ENCODE assay signal across 8 cellular contexts in genomic region chr16:27324851-27325301, GRCh38. TPM values are rescaled to one million over a fixed set of nuclear protein-coding genes. Genes with fewer than 3 reads are reported as not detected.
A peak's percentile ranks its signal among the peaks of the same experiment; 100 is the strongest.
DNase-seq lines count a peak whose midpoint lies in the region; ATAC-seq and TF ChIP-seq lines count a peak whose summit lies in the region.

No MANE protein-coding gene starts in this region.

- H3K36me3 ChIP-seq in DND-41 (ENCODE audit: insufficient read depth, low read length) = no peaks in the 10 kb centered on the region
- H3K36me3 ChIP-seq in hepatocyte (replicated peaks; ENCODE audit: insufficient read depth, low read depth) = no peaks in the 10 kb centered on the region
- no peaks in the 10 kb centered on the region for H3K36me3 ChIP-seq in psoas muscle (ENCODE audit: insufficient read depth in 1 of 2, low read depth in 1 of 2)

- DNase-seq in DND-41 (no peak), T-cell (peak in 1 of 34 experiments; percentile 1), hepatocyte (ENCODE audit: low spot score) (no peak), psoas muscle (peak; percentile 29 to 57), dermis blood vessel endothelial cell (no peak), progenitor cell of endocrine pancreas (ENCODE audit: low spot score, unreplicated experiment) (no peak), globus pallidus (ENCODE audit: low spot score) (no peak)

- H3K9me2 ChIP-seq in hepatocyte (replicated peaks; ENCODE audit: insufficient read depth) = no peaks in the 10 kb centered on the region

- no peak for ATAC-seq in DND-41 (ENCODE audit: insufficient read depth, low read depth)
- no peak for ATAC-seq in T-cell (replicated peaks in 1 of 4)
- peak in 1 of 4 donors; percentile 28 for ATAC-seq in psoas muscle
- ATAC-seq in HG02981 (IDR thresholded peaks at IDR 0.05; ENCODE audit: unreplicated experiment) = no peak

- H3K4me2 ChIP-seq in DND-41 (ENCODE audit: insufficient read depth, low read length) (no peak overlapping the region), hepatocyte (no peak overlapping the region)

- H2AFZ ChIP-seq in DND-41 (ENCODE audit: low read depth, low read length) (no peak overlapping the region), hepatocyte (no peak overlapping the region)

- intact Hi-C loops in psoas muscle (cut with DNase I) = no loop called here

- H3K27me3 Mint-ChIP-seq in T-cell (no peaks in the 10 kb centered on the region), progenitor cell of endocrine pancreas (no peaks in the 10 kb centered on the region)

- H3K27me3 ChIP-seq in DND-41 (ENCODE audit: insufficient read depth, low read length, poor library complexity) (no peaks in the 10 kb centered on the region), hepatocyte (no peaks in the 10 kb centered on the region), psoas muscle (ENCODE audit: insufficient read depth in 3 of 3, low read length in 2 of 3) (peaks cover 0 to 5% (median 0%) of the 10 kb centered on the region in 3 donors)

- WGBS in hepatocyte (ENCODE audit: low lambda C conversion rate, missing lambda C conversion rate) = 85% methylated on average over 12 of the region's 12 CpGs
- 37 to 53% (median 48%) methylated on average over 12 of the region's 12 CpGs for WGBS in psoas muscle, 3 donors

- peaks cover 84 to 95% (median 88%) of the 10 kb centered on the region in 3 donors for H3K4me1 Mint-ChIP-seq in T-cell
- H3K4me1 Mint-ChIP-seq in progenitor cell of endocrine pancreas (ENCODE audit: low read depth) = peaks cover 11% of the 10 kb centered on the region

- H3K9me3 Mint-ChIP-seq in T-cell = no peaks in the 10 kb centered on the region
- peaks cover 4% of the 10 kb centered on the region for H3K9me3 Mint-ChIP-seq in progenitor cell of endocrine pancreas (ENCODE audit: low read depth)

- H3K27ac Mint-ChIP-seq in T-cell = peak overlapping the region; percentile 82 to 89
- no peak overlapping the region for H3K27ac Mint-ChIP-seq in progenitor cell of endocrine pancreas

- H3K4me1 ChIP-seq in DND-41 (ENCODE audit: insufficient read depth, low read length) (peaks cover 30% of the 10 kb centered on the region), hepatocyte (ENCODE audit: insufficient read depth) (peaks cover 41% of the 10 kb centered on the region), psoas muscle (peaks cover 4% of the 10 kb centered on the region)

- H3K9ac ChIP-seq in DND-41 (ENCODE audit: low read depth, low read length) = no peak overlapping the region

- TF ChIP-seq CTCF in DND-41 (IDR thresholded peaks at IDR 0.05; ENCODE audit: borderline replicate concordance, extremely low read depth, low read length, poor library complexity, severe bottlenecking) (no peak), hepatocyte (IDR thresholded peaks at IDR 0.05; ENCODE audit: poor library complexity) (no peak), psoas muscle (IDR thresholded peaks at IDR 0.05) (no peak), progenitor cell of endocrine pancreas (IDR thresholded peaks at IDR 0.05; ENCODE audit: unreplicated experiment) (no peak)

- POLR2A ChIA-PET in T-cell (lab: Charles Lee) = interaction anchor here in 1 of 2 donors (0.6 kb wide), 1 partner anchor 10 kb away, joined by 3 read pairs; no protein-coding TSS in a partner anchor

- H3K4me3 ChIP-seq in DND-41 (ENCODE audit: low read depth in 1 of 2, low read length in 2 of 2) = no peak overlapping the region
- no peak overlapping the region for H3K4me3 ChIP-seq in hepatocyte
- H3K4me3 ChIP-seq in psoas muscle = no peak overlapping the region

- H3K36me3 Mint-ChIP-seq in T-cell = peaks cover 30% of the 10 kb centered on the region
- no peaks in the 10 kb centered on the region for H3K36me3 Mint-ChIP-seq in progenitor cell of endocrine pancreas (ENCODE audit: insufficient read depth)

- CTCF ChIA-PET in T-cell (lab: Charles Lee) = no interaction called here

- H4K20me1 ChIP-seq in DND-41 (ENCODE audit: insufficient read depth, low read length) (0 out of 2 replicates have a peak, but pooled peaks cover 9% of the 10 kb centered on the region), hepatocyte (ENCODE audit: insufficient read depth, poor library complexity, severe bottlenecking) (no peaks in the 10 kb centered on the region)

- H3K79me2 ChIP-seq in DND-41 (ENCODE audit: insufficient read depth, low read length) (peaks cover 77% of the 10 kb centered on the region), hepatocyte (peaks cover 68% of the 10 kb centered on the region)

- H3K4me3 Mint-ChIP-seq in T-cell (peak overlapping the region in 1 of 3 donors; percentile 40), progenitor cell of endocrine pancreas (ENCODE audit: low read depth) (no peak overlapping the region)

- H3K9me3 ChIP-seq in DND-41 (ENCODE audit: insufficient read depth, low read length, severe bottlenecking) = no peaks in the 10 kb centered on the region
- H3K9me3 ChIP-seq in hepatocyte (ENCODE audit: low read depth) = no peaks in the 10 kb centered on the region
- H3K9me3 ChIP-seq in psoas muscle = no peaks in the 10 kb centered on the region

- H3K27ac ChIP-seq in DND-41 (ENCODE audit: low read length) (peak overlapping the region; percentile 25; the same call in 1 of the 2 replicates), hepatocyte (peak overlapping the region; percentile 86), psoas muscle (no peak overlapping the region)

RNA-seq across cellular contexts. Expression of gene IL4R, which starts 11.1 kb away (rescaled TPM):
- total RNA-seq in T-cell (100 to 1,000 TPM; 186 to 281 (median 221) TPM), hepatocyte (19.0 and 23.6 TPM in 2 replicates), psoas muscle (1 to 10 TPM; 5.8 to 9.6 (median 8.1) TPM), dermis blood vessel endothelial cell (23.9 and 42.9 TPM in 2 replicates), progenitor cell of endocrine pancreas (23.4 and 23.6 TPM in 2 replicates)
- polyA plus RNA-seq in hepatocyte (20.9 and 22.3 TPM in 2 replicates), psoas muscle (1 to 10 TPM; 2.1 to 6.5 (median 4.5) TPM)

RNA-seq across cellular contexts. Expression of gene NSMCE1, which starts 56.3 kb away (rescaled TPM):
- total RNA-seq in T-cell (10 to 100 TPM; 53.5 to 83.2 (median 73.9) TPM), hepatocyte (35.0 and 40.8 TPM in 2 replicates), psoas muscle (10 to 100 TPM; 18.9 to 51.8 (median 28.8) TPM), dermis blood vessel endothelial cell (43.0 and 77.3 TPM in 2 replicates), progenitor cell of endocrine pancreas (26.2 and 27.1 TPM in 2 replicates)
- polyA plus RNA-seq in hepatocyte (58.2 and 66.3 TPM in 2 replicates), psoas muscle (10 to 100 TPM; 26.0 to 31.7 (median 28.4) TPM)

Comparison
In these comparisons a context has a peak if more than half of its experiments do, and no peak if none do; other contexts are left out.
1. DNase-seq: peak in psoas muscle (2 of 2); none in DND-41 (single experiment), hepatocyte (single experiment), dermis blood vessel endothelial cell (single experiment), progenitor cell of endocrine pancreas (single experiment) and globus pallidus (single experiment).